Comparison of ENCODE assay signal across 7 cellular contexts in genomic region chr2:96064760-96065159, GRCh38. TPM values are rescaled to one million over a fixed set of nuclear protein-coding genes. Genes with fewer than 3 reads are reported as not detected.
"Had no signal": no experiment of that assay in that cellular context is flagged by ENCODE, and none has a peak within 500 bp of the region (broad histone marks: within the 10 kb centered on the region; RNA-seq: fewer than 3 reads in every experiment).

No MANE protein-coding gene starts in this region.

RNA-seq across cellular contexts. Expression of gene GPAT2, which starts 30.0 kb away (rescaled TPM):
- total RNA-seq: hepatocyte, mesothelial cell of epicardium, myocyte had no signal

RNA-seq across cellular contexts. Expression of gene ADRA2B, which starts 51.6 kb away (rescaled TPM):
- total RNA-seq: endothelial cell of umbilical vein, fibroblast of lung, fibroblast of villous mesenchyme, lung microvascular endothelial cell, myocyte had no signal
- polyA plus RNA-seq: endothelial cell of umbilical vein had no signal
